ENCODE assay signal across 1 cellular context in genomic region chr1:26696645-26697440, GRCh38.
TF ChIP-seq lines count a peak whose summit lies in the region.

No MANE protein-coding gene starts in this region.

TF ChIP-seq in Ishikawa, 13 proteins besides CTCF, POLR2A, EP300 and RAD21 (continued from another document):
- no peak for TF ChIP-seq USF1 (IDR thresholded peaks at IDR 0.05)
